Comparison of ENCODE assay signal across 18 cellular contexts in genomic region chr14:46661728-46662127, GRCh38. TPM values are rescaled to one million over a fixed set of nuclear protein-coding genes. Genes with fewer than 3 reads are reported as not detected.
A peak's percentile ranks its signal among the peaks of the same experiment; 100 is the strongest.
DNase-seq lines count a peak whose midpoint lies in the region; ATAC-seq and TF ChIP-seq lines count a peak whose summit lies in the region.
"Had no signal": no experiment of that assay in that cellular context is flagged by ENCODE, and none has a peak within 500 bp of the region (broad histone marks: within the 10 kb centered on the region; RNA-seq: fewer than 3 reads in every experiment).

No MANE protein-coding gene starts in this region.

- no peaks in the 10 kb centered on the region for H3K4me1 Mint-ChIP-seq in WTC11
- H3K4me1 Mint-ChIP-seq: activated naive CD8-positive, alpha-beta T cell treated with anti-CD3 and anti-CD28 coated beads, Interleukin-2, amount 10 ng/mL, durations not matched to agents 7 days and 5 days; naive B cell had no signal

- no peak overlapping the region for H3K4me3 ChIP-seq in kidney epithelial cell (ENCODE audit: low read depth, low read length)
- H3K4me3 ChIP-seq: BLaER1, HAP-1, right lobe of liver, SJCRH30 had no signal

- H3K4me3 Mint-ChIP-seq in WTC11: no peak overlapping the region
- H3K4me3 Mint-ChIP-seq: activated naive CD8-positive, alpha-beta T cell treated with anti-CD3 and anti-CD28 coated beads, Interleukin-2, amount 10 ng/mL, durations not matched to agents 7 days and 5 days; dendritic cell treated with granulocyte-macrophage colony-stimulating factor and Interleukin-4, amounts not matched to agents 40 ng/mL and 50 ng/mL, for 4 days; naive B cell had no signal

- no peaks in the 10 kb centered on the region for H3K27me3 ChIP-seq in kidney epithelial cell (ENCODE audit: control insufficient read depth, insufficient read depth, low read length)
- H3K27me3 ChIP-seq: BLaER1, right lobe of liver, SJCRH30 had no signal

- ATAC-seq in WTC11 (peak; percentile 51), GM21576 (IDR thresholded peaks at IDR 0.05; ENCODE audit: unreplicated experiment) (no peak)
- ATAC-seq: right lobe of liver had no signal

- no peaks in the 10 kb centered on the region for H3K36me3 ChIP-seq in kidney epithelial cell (ENCODE audit: control insufficient read depth, insufficient read depth, low read length)
- H3K36me3 ChIP-seq: BLaER1, HAP-1, right lobe of liver, SJCRH30 had no signal

- TF ChIP-seq CTCF in C4-2B (conservative IDR thresholded peaks at IDR 0.05) (peak; percentile 34), WTC11 (IDR thresholded peaks at IDR 0.05) (no peak), kidney epithelial cell (IDR thresholded peaks at IDR 0.05; ENCODE audit: insufficient read depth, low read length, poor library complexity, severe bottlenecking) (peak; percentile 51)

- H3K27ac ChIP-seq in C4-2B: no peak overlapping the region
- H3K27ac ChIP-seq: BLaER1, right lobe of liver, SJCRH30 had no signal

- H3K27ac Mint-ChIP-seq in WTC11: no peak overlapping the region
- H3K27ac Mint-ChIP-seq: activated naive CD8-positive, alpha-beta T cell treated with anti-CD3 and anti-CD28 coated beads, Interleukin-2, amount 10 ng/mL, durations not matched to agents 7 days and 5 days; dendritic cell treated with granulocyte-macrophage colony-stimulating factor and Interleukin-4, amounts not matched to agents 40 ng/mL and 50 ng/mL, for 4 days; naive B cell had no signal

- CTCF ChIA-PET in WTC11 (lab: Charles Lee): interaction anchor here (0.9 to 1.7 kb wide), 6 partner anchors 9 to 207 kb away, joined by 3 to 12 read pairs (median 3); partner anchors contain the start of gene RPL10L

- H3K9me3 Mint-ChIP-seq in WTC11: peaks cover 40% of the 10 kb centered on the region

- POLR2A ChIA-PET in WTC11 (lab: Charles Lee): no interaction called here

- DNase-seq in Kasumi-1 (lab: John Stamatoyannopoulos, UW): peak; percentile 21 to 27
- DNase-seq in WTC11 (ENCODE audit: low spot score): peak; percentile 23
- no peak for DNase-seq in kidney epithelial cell (ENCODE audit: low read depth)
- no peak for DNase-seq in anterior cingulate cortex (lab: John Stamatoyannopoulos, UW)
- DNase-seq in cerebellar nuclear complex (lab: John Stamatoyannopoulos, UW): no peak
- DNase-seq in NCI-H748 treated with DMSO at 0.1 percent for 48 hours (lab: John Stamatoyannopoulos, UW): no peak
- DNase-seq: activated CD4-positive, CD25-positive, alpha-beta regulatory T cell; activated CD8-positive, alpha-beta memory T cell treated with anti-CD3 and anti-CD28 coated beads, Interleukin-2, amount 50 U/mL, for 4 hours; activated naive CD8-positive, alpha-beta T cell treated with anti-CD3 and anti-CD28 coated beads, Interleukin-2, amount 10 ng/mL, durations not matched to agents 7 days and 5 days; naive B cell; NCI-H1105 treated with DMSO at 0.1 percent for 48 hours; right lobe of liver had no signal

- peaks cover 24% of the 10 kb centered on the region for H3K36me3 Mint-ChIP-seq in WTC11
- H3K36me3 Mint-ChIP-seq: activated naive CD8-positive, alpha-beta T cell treated with anti-CD3 and anti-CD28 coated beads, Interleukin-2, amount 10 ng/mL, durations not matched to agents 7 days and 5 days; naive B cell had no signal

- no peaks in the 10 kb centered on the region for H3K27me3 Mint-ChIP-seq in WTC11 (ENCODE audit: low read depth)
- H3K27me3 Mint-ChIP-seq: activated naive CD8-positive, alpha-beta T cell treated with anti-CD3 and anti-CD28 coated beads, Interleukin-2, amount 10 ng/mL, durations not matched to agents 7 days and 5 days; dendritic cell treated with granulocyte-macrophage colony-stimulating factor and Interleukin-4, amounts not matched to agents 40 ng/mL and 50 ng/mL, for 4 days; naive B cell had no signal

TF ChIP-seq in WTC11, 78 proteins besides CTCF, POLR2A, EP300 and RAD21:
- no peak for TF ChIP-seq CREB1 (CRISPR knock-in tag; IDR thresholded peaks at IDR 0.05)
- no peak for TF ChIP-seq USF1 (CRISPR knock-in tag; IDR thresholded peaks at IDR 0.05)
- no peak for TF ChIP-seq ZBTB21 (CRISPR knock-in tag; IDR thresholded peaks at IDR 0.05; ENCODE audit: borderline replicate concordance)
- TF ChIP-seq ZNF138 (CRISPR knock-in tag; conservative IDR thresholded peaks at IDR 0.05): no peak
- TF ChIP-seq CDX4 (CRISPR knock-in tag; IDR thresholded peaks at IDR 0.05; ENCODE audit: borderline replicate concordance): no peak

RNA-seq across cellular contexts. Expression of gene RPL10L, which starts 10.1 kb away (rescaled TPM):
- total RNA-seq in WTC11 (2021) (not detected in 3 replicates), kidney epithelial cell (not detected in 2 replicates)
- total RNA-seq: activated naive CD8-positive, alpha-beta T cell treated with anti-CD3 and anti-CD28 coated beads, Interleukin-2, amount 10 ng/mL, durations not matched to agents 7 days and 5 days; right lobe of liver; SJCRH30 had no signal

Comparison
In these comparisons a context has a peak if more than half of its experiments do, and no peak if none do; other contexts are left out.
1. DNase-seq: peak in Kasumi-1 (2 of 2) and WTC11 (single experiment); none in kidney epithelial cell (single experiment), anterior cingulate cortex (0 of 58), cerebellar nuclear complex (0 of 2) and NCI-H748 treated with DMSO at 0.1 percent for 48 hours (single experiment).